In the genomic region with DNA sequence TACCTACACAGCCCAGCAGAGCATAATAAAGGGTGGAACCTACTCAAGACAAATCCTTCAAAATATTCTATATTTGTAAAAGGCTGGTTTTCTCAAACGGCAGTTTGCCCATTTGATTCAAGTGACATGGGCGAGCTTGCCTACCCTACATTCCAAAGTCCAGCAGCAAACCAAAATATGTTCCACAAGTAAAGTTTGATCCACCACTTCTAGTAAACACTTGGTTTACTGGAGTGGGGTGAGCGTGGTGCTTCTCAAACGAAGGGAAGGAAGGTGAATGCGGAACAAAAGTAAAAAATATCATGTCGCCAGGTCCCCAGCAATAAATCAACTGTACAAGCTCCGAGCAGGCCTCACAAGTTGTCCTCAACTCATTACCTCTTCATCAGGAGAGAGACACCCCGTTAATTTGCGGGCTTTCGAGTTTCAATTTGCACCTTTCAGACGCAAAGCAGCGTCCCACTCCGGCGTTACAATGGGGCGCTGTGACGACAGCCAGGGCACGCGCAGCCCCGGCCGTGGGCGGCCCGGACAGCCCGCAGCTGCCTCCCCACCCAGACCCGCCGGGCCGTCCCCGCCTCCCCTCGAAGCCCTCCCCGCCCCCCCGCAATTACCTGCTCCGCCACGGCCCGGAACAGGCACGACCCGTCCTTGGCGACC, we compare ENCODE assay signal across 8 cellular contexts. TPM values are rescaled to one million over a fixed set of nuclear protein-coding genes. Genes with fewer than 3 reads are reported as not detected.
DNase-seq lines count a peak whose midpoint lies in the region; ATAC-seq and TF ChIP-seq lines count a peak whose summit lies in the region.

No MANE protein-coding gene starts in this region.

- H3K36me3 ChIP-seq in DND-41 (ENCODE audit: insufficient read depth, low read length) = peaks cover 11% of the 10 kb centered on the region
- H3K36me3 ChIP-seq in HUES6 (ENCODE audit: control insufficient read depth, insufficient read depth, low read length) = peaks cover 3% of the 10 kb centered on the region
- H3K36me3 ChIP-seq in body of pancreas (replicated peaks in 1 of 2; ENCODE audit: insufficient read depth in 1 of 2, low read depth in 2 of 2) = no peaks in the 10 kb centered on the region

- peak overlapping the region; percentile 89 for H3K4me2 ChIP-seq in DND-41 (ENCODE audit: insufficient read depth, low read length)

- WGBS in body of pancreas, 2 donors = 0% methylated on average over 7 to 30 of the region's 36 CpGs

- H3K27me3 ChIP-seq in DND-41 (ENCODE audit: insufficient read depth, low read length, poor library complexity) (no peaks in the 10 kb centered on the region), HUES6 (ENCODE audit: control insufficient read depth, insufficient read depth, low read length) (no peaks in the 10 kb centered on the region), body of pancreas (no peaks in the 10 kb centered on the region)

- TF ChIP-seq POLR2A in body of pancreas (IDR thresholded peaks at IDR 0.05) = peak; percentile 21 to 72 (median 65)

- H3K4me1 ChIP-seq in DND-41 (ENCODE audit: insufficient read depth, low read length) (peaks cover 34% of the 10 kb centered on the region), HUES6 (ENCODE audit: control insufficient read depth, insufficient read depth, low read length) (peaks cover 19% of the 10 kb centered on the region), body of pancreas (peaks cover 38% of the 10 kb centered on the region)

- peaks cover 40% of the 10 kb centered on the region for H4K20me1 ChIP-seq in DND-41 (ENCODE audit: insufficient read depth, low read length)

- H3K27ac ChIP-seq in DND-41 (ENCODE audit: low read length) = peak overlapping the region; percentile 74
- no peak overlapping the region for H3K27ac ChIP-seq in HUES6 (ENCODE audit: low read depth, low read length)
- H3K27ac ChIP-seq in body of pancreas = peak overlapping the region; percentile 96 to 99 (median 98)
- peak overlapping the region; percentile 78 to 99 (median 97) for H3K27ac ChIP-seq in skin epidermis

- H3K79me2 ChIP-seq in DND-41 (ENCODE audit: insufficient read depth, low read length) = peaks cover 60% of the 10 kb centered on the region

- intact Hi-C loops in body of pancreas (cut with DNase I) = no loop called here

- H3K9me3 ChIP-seq in DND-41 (ENCODE audit: insufficient read depth, low read length, severe bottlenecking) (no peaks in the 10 kb centered on the region), HUES6 (ENCODE audit: control insufficient read depth, insufficient read depth, low read depth, low read length) (no peaks in the 10 kb centered on the region), body of pancreas (no peaks in the 10 kb centered on the region), iPS-18c (ENCODE audit: control insufficient read depth, insufficient read depth, low read length) (peaks cover 2% of the 10 kb centered on the region)

- DNase-seq in DND-41 (peak; percentile 54), UCSD-AML1 (lab: John Stamatoyannopoulos, UW; ENCODE audit: unreplicated experiment) (peak; percentile 73), body of pancreas (peak; percentile 68 to 78 (median 72)), cerebellar nuclear complex (lab: John Stamatoyannopoulos, UW) (no peak)

- peak overlapping the region; percentile 54 to 68 for H3K4me3 ChIP-seq in DND-41 (ENCODE audit: low read depth in 1 of 2, low read length in 2 of 2)
- peak overlapping the region; percentile 81 for H3K4me3 ChIP-seq in HUES6 (ENCODE audit: low read depth, low read length)
- H3K4me3 ChIP-seq in body of pancreas = peak overlapping the region; percentile 24 to 26
- H3K4me3 ChIP-seq in iPS-18c (ENCODE audit: insufficient read depth, low read depth, low read length) = peak overlapping the region; percentile 76
- peak overlapping the region; percentile 62 to 97 (median 79) for H3K4me3 ChIP-seq in skin epidermis

- ATAC-seq in DND-41 (ENCODE audit: insufficient read depth, low read depth) (peak; percentile 22), GM21423 (IDR thresholded peaks at IDR 0.05; ENCODE audit: unreplicated experiment) (peak; percentile 44), body of pancreas (peak; percentile 56)

- TF ChIP-seq CTCF in DND-41 (IDR thresholded peaks at IDR 0.05; ENCODE audit: borderline replicate concordance, extremely low read depth, low read length, poor library complexity, severe bottlenecking) (no peak), body of pancreas (IDR thresholded peaks at IDR 0.05) (no peak)

- peak overlapping the region; percentile 69 for H2AFZ ChIP-seq in DND-41 (ENCODE audit: low read depth, low read length)

- peak overlapping the region; percentile 80 for H3K9ac ChIP-seq in DND-41 (ENCODE audit: low read depth, low read length)
- peak overlapping the region; percentile 89 for H3K9ac ChIP-seq in HUES6 (ENCODE audit: low read length)

RNA-seq across cellular contexts. Expression of a gene that starts 1.1 kb away (rescaled TPM):
- total RNA-seq in body of pancreas = 10 to 100 TPM; 13.0 to 37.9 TPM

Comparison
In these comparisons a context has a peak if more than half of its experiments do, and no peak if none do; other contexts are left out.
1. DNase-seq: peak in DND-41 (single experiment), UCSD-AML1 (single experiment) and body of pancreas (4 of 4); none in cerebellar nuclear complex (0 of 2).
2. H3K4me3 ChIP-seq: peak in every context shown above with its lines; median percentile 81 in HUES6; 79 in skin epidermis; 76 in iPS-18c; 61 in DND-41; 25 in body of pancreas.
3. Peak in every context shown above with its lines, with median percentiles within 50 percentile points of each other: ATAC-seq.